In the genomic region with DNA sequence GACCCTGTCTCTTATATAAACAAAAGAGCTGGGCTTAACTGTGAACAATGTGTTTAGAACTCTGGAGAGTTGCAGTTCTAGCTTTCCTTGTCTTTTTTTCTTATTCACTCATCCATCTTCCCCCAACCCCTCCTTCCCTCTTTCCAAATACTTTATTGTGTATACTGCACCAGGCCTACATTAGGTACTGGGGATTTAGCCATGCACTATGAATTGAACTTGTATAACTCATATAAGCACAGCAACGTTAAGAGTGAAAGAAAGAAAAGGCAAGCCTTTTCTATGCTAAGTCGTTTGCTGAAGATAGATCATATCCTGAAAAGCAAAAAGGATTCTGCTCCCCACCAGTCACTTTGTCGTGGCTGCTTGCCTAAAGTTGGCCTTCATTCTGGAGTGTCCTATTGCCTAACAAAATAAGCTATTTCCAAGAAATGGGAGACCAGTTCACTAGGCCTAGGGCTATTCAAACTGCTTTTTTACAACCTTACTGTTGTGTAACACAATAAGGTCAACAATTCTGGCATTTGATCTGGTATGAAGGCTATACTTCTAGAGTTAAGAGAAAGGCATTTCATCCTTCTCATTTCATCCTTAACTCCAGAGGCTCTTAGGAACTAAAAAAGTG, we compare ENCODE assay signal across 15 cellular contexts. TPM values are rescaled to one million over a fixed set of nuclear protein-coding genes. Genes with fewer than 3 reads are reported as not detected.
DNase-seq lines count a peak whose midpoint lies in the region; ATAC-seq and TF ChIP-seq lines count a peak whose summit lies in the region.
"Had no signal": no experiment of that assay in that cellular context is flagged by ENCODE, and none has a peak within 500 bp of the region (broad histone marks: within the 10 kb centered on the region; RNA-seq: fewer than 3 reads in every experiment).

No MANE protein-coding gene starts in this region.

- H3K27me3 Mint-ChIP-seq in CD8-positive, alpha-beta T cell (ENCODE audit: low read depth) = no peaks in the 10 kb centered on the region
- H3K27me3 Mint-ChIP-seq: activated T-helper 17 cell treated with anti-CD3 and anti-CD28 coated beads, Interleukin-2, amount 50 U/mL, for 72 hours; effector memory CD8-positive, alpha-beta T cell had no signal

- H2AFZ ChIP-seq in osteoblast (ENCODE audit: low read length) = no peak overlapping the region

- H3K4me1 ChIP-seq in left ventricle myocardium inferior (peaks cover 5% of the 10 kb centered on the region), osteoblast (ENCODE audit: insufficient read depth, low read length) (peaks cover 34% of the 10 kb centered on the region)
- H3K4me1 ChIP-seq in CD8-positive, alpha-beta T cell (ENCODE audit: insufficient read depth, low read length) = peaks cover 6% of the 10 kb centered on the region
- H3K4me1 ChIP-seq: testis had no signal

- intact Hi-C loops in left ventricle myocardium inferior (cut with micrococcal nuclease) = loop anchor here (5.0 kb wide), 1 partner anchor 531 kb away; no protein-coding TSS in a partner anchor
- intact Hi-C loops in CD8-positive, alpha-beta T cell (cut with DNase I, micrococcal nuclease) = loop anchor here (1.0 to 10.0 kb wide), 11 partner anchors 53 to 869 kb away; a partner anchor contains a TSS

- H3K27me3 ChIP-seq in left ventricle myocardium inferior (ENCODE audit: low read depth) (no peaks in the 10 kb centered on the region), osteoblast (ENCODE audit: insufficient read depth, low read length) (no peaks in the 10 kb centered on the region)
- no peaks in the 10 kb centered on the region for H3K27me3 ChIP-seq in CD8-positive, alpha-beta T cell (ENCODE audit: insufficient read depth, low read length)
- H3K27me3 ChIP-seq: testis had no signal

- TF ChIP-seq CTCF in AG10803 (conservative IDR thresholded peaks at IDR 0.05; ENCODE audit: low read length) = no peak
- no peak for TF ChIP-seq CTCF in left ventricle myocardium inferior (IDR thresholded peaks at IDR 0.05; ENCODE audit: borderline replicate concordance)
- TF ChIP-seq CTCF in osteoblast (IDR thresholded peaks at IDR 0.05; ENCODE audit: extremely low read depth, low read depth, low read length) = no peak
- no peak for TF ChIP-seq CTCF in CD8-positive, alpha-beta T cell (IDR thresholded peaks at IDR 0.05)

- POLR2A ChIA-PET in CD8-positive, alpha-beta T cell (lab: Charles Lee) = interaction anchor here (0.8 kb wide), 1 partner anchor 94 kb away, joined by 3 read pairs; a partner anchor contains a TSS

- no peaks in the 10 kb centered on the region for H3K9me3 Mint-ChIP-seq in CD8-positive, alpha-beta T cell
- H3K9me3 Mint-ChIP-seq in activated naive CD4-positive, alpha-beta T cell treated with anti-CD3 and anti-CD28 coated beads, Interleukin-2, amount 50 U/mL, for 72 hours = no peaks in the 10 kb centered on the region
- H3K9me3 Mint-ChIP-seq: activated T-helper 17 cell treated with anti-CD3 and anti-CD28 coated beads, Interleukin-2, amount 50 U/mL, for 72 hours; effector memory CD8-positive, alpha-beta T cell had no signal

- H3K36me3 Mint-ChIP-seq in CD8-positive, alpha-beta T cell = peaks cover 40% of the 10 kb centered on the region
- peaks cover 5% of the 10 kb centered on the region in 2 donors for H3K36me3 Mint-ChIP-seq in activated naive CD4-positive, alpha-beta T cell treated with anti-CD3 and anti-CD28 coated beads, Interleukin-2, amount 50 U/mL, for 72 hours

- H3K4me2 ChIP-seq in osteoblast (ENCODE audit: insufficient read depth, low read length) = peak overlapping the region; percentile 33

- no peak overlapping the region for H3K27ac Mint-ChIP-seq in CD8-positive, alpha-beta T cell
- H3K27ac Mint-ChIP-seq in activated naive CD4-positive, alpha-beta T cell treated with anti-CD3 and anti-CD28 coated beads, Interleukin-2, amount 50 U/mL, for 72 hours = no peak overlapping the region
- H3K27ac Mint-ChIP-seq: activated T-helper 17 cell treated with anti-CD3 and anti-CD28 coated beads, Interleukin-2, amount 50 U/mL, for 72 hours had no signal

- no peak overlapping the region for H3K4me3 Mint-ChIP-seq in CD8-positive, alpha-beta T cell
- H3K4me3 Mint-ChIP-seq: activated T-helper 17 cell treated with anti-CD3 and anti-CD28 coated beads, Interleukin-2, amount 50 U/mL, for 72 hours; effector memory CD8-positive, alpha-beta T cell had no signal

- CTCF ChIA-PET in CD8-positive, alpha-beta T cell (lab: Charles Lee) = interaction anchor here (0.9 to 10.8 kb wide), 11 partner anchors 10 to 1047 kb away, joined by 3 to 111 read pairs (median 5); no protein-coding TSS in a partner anchor

- H3K27ac ChIP-seq in left ventricle myocardium inferior (replicated peaks) = peak overlapping the region; percentile 13
- H3K27ac ChIP-seq in osteoblast (ENCODE audit: low read depth, low read length) = peak overlapping the region; percentile 65
- H3K27ac ChIP-seq in CD8-positive, alpha-beta T cell (ENCODE audit: low read depth, low read length) = no peak overlapping the region
- H3K27ac ChIP-seq: testis had no signal

- no peaks in the 10 kb centered on the region for H4K20me1 ChIP-seq in osteoblast (ENCODE audit: insufficient read depth, low read length)

- H3K4me3 ChIP-seq in AG10803 (ENCODE audit: low read length) (no peak overlapping the region), left ventricle myocardium inferior (no peak overlapping the region), osteoblast (ENCODE audit: insufficient read depth, low read length) (no peak overlapping the region)
- H3K4me3 ChIP-seq in CD8-positive, alpha-beta T cell (ENCODE audit: low read depth, low read length) = no peak overlapping the region
- H3K4me3 ChIP-seq: GM12878, testis had no signal

- ATAC-seq in CD8-positive, alpha-beta T cell = no peak
- ATAC-seq in activated CD4-positive, CD25-positive, alpha-beta regulatory T cell treated with anti-CD3 and anti-CD28 coated beads, Interleukin-2, amount 50 U/mL, for 24 hours = no peak
- no peak for ATAC-seq in activated naive CD4-positive, alpha-beta T cell treated with anti-CD3 and anti-CD28 coated beads, Interleukin-2, amount 50 U/mL, for 72 hours

- H3K9me3 ChIP-seq in left ventricle myocardium inferior (replicated peaks) (no peaks in the 10 kb centered on the region), osteoblast (ENCODE audit: low read depth, low read length) (no peaks in the 10 kb centered on the region)
- no peaks in the 10 kb centered on the region for H3K9me3 ChIP-seq in CD8-positive, alpha-beta T cell (ENCODE audit: low read length)
- H3K9me3 ChIP-seq: testis had no signal

- H3K36me3 ChIP-seq in left ventricle myocardium inferior (peaks cover 32% of the 10 kb centered on the region), osteoblast (ENCODE audit: insufficient read depth, low read length) (peaks cover 37% of the 10 kb centered on the region)
- no peaks in the 10 kb centered on the region for H3K36me3 ChIP-seq in CD8-positive, alpha-beta T cell (ENCODE audit: insufficient read depth, low read length)

- peaks cover 15% of the 10 kb centered on the region for H3K4me1 Mint-ChIP-seq in CD8-positive, alpha-beta T cell (ENCODE audit: low read depth)
- H3K4me1 Mint-ChIP-seq: activated T-helper 17 cell treated with anti-CD3 and anti-CD28 coated beads, Interleukin-2, amount 50 U/mL, for 72 hours had no signal

- DNase-seq in AG10803 (ENCODE audit: low read depth) (peak; percentile 81), amniotic epithelial cell (ENCODE audit: low read depth) (peak; percentile 44), left ventricle myocardium inferior (no peak), osteoblast (ENCODE audit: insufficient read length, low spot score, missing footprints) (no peak), NCI-H1417 treated with DMSO at 0.1 percent for 48 hours (lab: John Stamatoyannopoulos, UW) (no peak)
- DNase-seq in CD8-positive, alpha-beta T cell = no peak
- DNase-seq in activated naive CD4-positive, alpha-beta T cell treated with anti-CD3 and anti-CD28 coated beads, Interleukin-2, amount 50 U/mL, for 72 hours (ENCODE audit: low spot score in 2 of 2) = no peak
- DNase-seq: activated CD4-positive, alpha-beta T cell treated with anti-CD3 and anti-CD28 coated beads, Interleukin-2, amount 50 U/mL, for 1 hour; effector memory CD8-positive, alpha-beta T cell; NCI-H2171; NK-92 treated with Interleukin-12 subunit alpha and Interleukin-12 subunit beta, amount 100 ng/mL, for 24 hours; testis had no signal

- no peaks in the 10 kb centered on the region for H3K79me2 ChIP-seq in osteoblast (ENCODE audit: insufficient read depth, low read length)

RNA-seq across cellular contexts. Expression of a gene that starts 32.2 kb away (rescaled TPM):
- total RNA-seq in left ventricle myocardium inferior (344 TPM), osteoblast (229 and 243 TPM in 2 replicates)
- 100 to 1,000 TPM; 381 to 403 TPM for total RNA-seq in CD8-positive, alpha-beta T cell
- total RNA-seq in activated naive CD4-positive, alpha-beta T cell treated with anti-CD3 and anti-CD28 coated beads, Interleukin-2, amount 50 U/mL, for 72 hours = 100 to 1,000 TPM; 212 to 217 TPM

Comparison
In these comparisons a context has a peak if more than half of its experiments do, and no peak if none do; other contexts are left out.
1. DNase-seq: peak in AG10803 (single experiment) and amniotic epithelial cell (single experiment); none in left ventricle myocardium inferior (single experiment), osteoblast (single experiment), CD8-positive, alpha-beta T cell (0 of 7), activated naive CD4-positive, alpha-beta T cell treated with anti-CD3 and anti-CD28 coated beads, Interleukin-2, amount 50 U/mL, for 72 hours (0 of 2) and NCI-H1417 treated with DMSO at 0.1 percent for 48 hours (single experiment).